ENCODE assay signal across 8 cellular contexts in genomic region chr19:4660181-4660791, GRCh38. TPM values are rescaled to one million over a fixed set of nuclear protein-coding genes. Genes with fewer than 3 reads are reported as not detected.
DNase-seq lines count a peak whose midpoint lies in the region; ATAC-seq and TF ChIP-seq lines count a peak whose summit lies in the region.

No MANE protein-coding gene starts in this region.

- DNase-seq in activated CD8-positive, alpha-beta memory T cell treated with anti-CD3 and anti-CD28 coated beads, Interleukin-2, amount 10 ng/mL, durations not matched to agents 7 days and 5 days: no peak
- DNase-seq in activated CD8-positive, alpha-beta memory T cell treated with anti-CD3 and anti-CD28 coated beads for 24 hours: no peak
- DNase-seq in NCI-H69 (lab: John Stamatoyannopoulos, UW): peak; percentile 52
- DNase-seq in endothelial cell (ENCODE audit: low spot score): peak; percentile 50
- DNase-seq in stimulated activated effector memory CD8-positive, alpha-beta T cell treated with anti-CD3 and anti-CD28 coated beads, Interleukin-12 subunit alpha, Interleukin-12 subunit beta, amount 100 ng/mL, for 72 hours (ENCODE audit: low spot score in 2 of 2): no peak
- DNase-seq in hepatic stellate cell (ENCODE audit: low spot score): no peak
- no peak for DNase-seq in DMS79 (lab: John Stamatoyannopoulos, UW)

- peaks cover 13% of the 10 kb centered on the region for H3K36me3 Mint-ChIP-seq in activated CD8-positive, alpha-beta memory T cell treated with anti-CD3 and anti-CD28 coated beads, Interleukin-2, amount 10 ng/mL, durations not matched to agents 7 days and 5 days
- peaks cover 19% of the 10 kb centered on the region for H3K36me3 Mint-ChIP-seq in endothelial cell (ENCODE audit: low read depth, unreplicated experiment)
- peaks cover 91% of the 10 kb centered on the region for H3K36me3 Mint-ChIP-seq in stimulated activated effector memory CD8-positive, alpha-beta T cell treated with anti-CD3 and anti-CD28 coated beads, Interleukin-12 subunit alpha, Interleukin-12 subunit beta, amount 100 ng/mL, for 72 hours

- TF ChIP-seq CTCF in endothelial cell (IDR thresholded peaks at IDR 0.05; ENCODE audit: unreplicated experiment): no peak

- no peaks in the 10 kb centered on the region for H3K27me3 Mint-ChIP-seq in activated CD8-positive, alpha-beta memory T cell treated with anti-CD3 and anti-CD28 coated beads, Interleukin-2, amount 10 ng/mL, durations not matched to agents 7 days and 5 days
- H3K27me3 Mint-ChIP-seq in endothelial cell (ENCODE audit: unreplicated experiment): peaks cover 9% of the 10 kb centered on the region

- no peak overlapping the region for H3K4me3 Mint-ChIP-seq in activated CD8-positive, alpha-beta memory T cell treated with anti-CD3 and anti-CD28 coated beads, Interleukin-2, amount 10 ng/mL, durations not matched to agents 7 days and 5 days
- no peak overlapping the region for H3K4me3 Mint-ChIP-seq in endothelial cell (ENCODE audit: unreplicated experiment)
- no peak overlapping the region for H3K4me3 Mint-ChIP-seq in stimulated activated effector memory CD8-positive, alpha-beta T cell treated with anti-CD3 and anti-CD28 coated beads, Interleukin-12 subunit alpha, Interleukin-12 subunit beta, amount 100 ng/mL, for 72 hours

- ATAC-seq in activated CD8-positive, alpha-beta memory T cell treated with anti-CD3 and anti-CD28 coated beads, Interleukin-2, amount 10 ng/mL, durations not matched to agents 7 days and 5 days: peak; percentile 48
- peak; percentile 16 for ATAC-seq in stimulated activated effector memory CD8-positive, alpha-beta T cell treated with anti-CD3 and anti-CD28 coated beads, Interleukin-12 subunit alpha, Interleukin-12 subunit beta, amount 100 ng/mL, for 72 hours
- no peak for ATAC-seq in GM18502 (IDR thresholded peaks at IDR 0.05; ENCODE audit: poor library complexity, unreplicated experiment)

- H3K9me3 Mint-ChIP-seq in activated CD8-positive, alpha-beta memory T cell treated with anti-CD3 and anti-CD28 coated beads, Interleukin-2, amount 10 ng/mL, durations not matched to agents 7 days and 5 days (ENCODE audit: low read depth): no peaks in the 10 kb centered on the region
- no peaks in the 10 kb centered on the region for H3K9me3 Mint-ChIP-seq in endothelial cell (ENCODE audit: unreplicated experiment)
- no peaks in the 10 kb centered on the region for H3K9me3 Mint-ChIP-seq in stimulated activated effector memory CD8-positive, alpha-beta T cell treated with anti-CD3 and anti-CD28 coated beads, Interleukin-12 subunit alpha, Interleukin-12 subunit beta, amount 100 ng/mL, for 72 hours

- CTCF ChIA-PET in activated CD8-positive, alpha-beta memory T cell treated with anti-CD3 and anti-CD28 coated beads, Interleukin-2, amount 10 ng/mL, durations not matched to agents 7 days and 5 days (lab: Charles Lee): interaction anchor here (1.7 kb wide), 1 partner anchor 24 kb away, joined by 6 read pairs; no protein-coding TSS in a partner anchor

- peaks cover 11% of the 10 kb centered on the region for H3K4me1 Mint-ChIP-seq in activated CD8-positive, alpha-beta memory T cell treated with anti-CD3 and anti-CD28 coated beads, Interleukin-2, amount 10 ng/mL, durations not matched to agents 7 days and 5 days
- H3K4me1 Mint-ChIP-seq in endothelial cell (ENCODE audit: unreplicated experiment): peaks cover 8% of the 10 kb centered on the region
- peaks cover 25% of the 10 kb centered on the region for H3K4me1 Mint-ChIP-seq in stimulated activated effector memory CD8-positive, alpha-beta T cell treated with anti-CD3 and anti-CD28 coated beads, Interleukin-12 subunit alpha, Interleukin-12 subunit beta, amount 100 ng/mL, for 72 hours

- H3K27ac Mint-ChIP-seq in activated CD8-positive, alpha-beta memory T cell treated with anti-CD3 and anti-CD28 coated beads, Interleukin-2, amount 10 ng/mL, durations not matched to agents 7 days and 5 days: no peak overlapping the region
- no peak overlapping the region for H3K27ac Mint-ChIP-seq in endothelial cell (ENCODE audit: unreplicated experiment)
- H3K27ac Mint-ChIP-seq in stimulated activated effector memory CD8-positive, alpha-beta T cell treated with anti-CD3 and anti-CD28 coated beads, Interleukin-12 subunit alpha, Interleukin-12 subunit beta, amount 100 ng/mL, for 72 hours: no peak overlapping the region

RNA-seq across cellular contexts. Expression of gene MYDGF, which starts 9.9 kb away (rescaled TPM):
- 10 to 100 TPM; 47.7 to 60.8 TPM for total RNA-seq in activated CD8-positive, alpha-beta memory T cell treated with anti-CD3 and anti-CD28 coated beads, Interleukin-2, amount 10 ng/mL, durations not matched to agents 7 days and 5 days
- total RNA-seq in endothelial cell (ENCODE audit: unreplicated experiment): 112 TPM

RNA-seq across cellular contexts. Expression of gene TNFAIP8L1, which starts 21.0 kb away (rescaled TPM):
- total RNA-seq in activated CD8-positive, alpha-beta memory T cell treated with anti-CD3 and anti-CD28 coated beads, Interleukin-2, amount 10 ng/mL, durations not matched to agents 7 days and 5 days: 10 to 100 TPM; 15.7 to 20.1 TPM
- total RNA-seq in endothelial cell (ENCODE audit: unreplicated experiment): 60.1 TPM

Comparison
In these comparisons a context has a peak if more than half of its experiments do, and no peak if none do; other contexts are left out.
1. DNase-seq: peak in NCI-H69 (single experiment) and endothelial cell (single experiment); none in activated CD8-positive, alpha-beta memory T cell treated with anti-CD3 and anti-CD28 coated beads, Interleukin-2, amount 10 ng/mL, durations not matched to agents 7 days and 5 days (single experiment), activated CD8-positive, alpha-beta memory T cell treated with anti-CD3 and anti-CD28 coated beads for 24 hours (single experiment), stimulated activated effector memory CD8-positive, alpha-beta T cell treated with anti-CD3 and anti-CD28 coated beads, Interleukin-12 subunit alpha, Interleukin-12 subunit beta, amount 100 ng/mL, for 72 hours (0 of 2), hepatic stellate cell (single experiment) and DMS79 (single experiment).